Comparison of ENCODE assay signal across 1 cellular context in the genomic region with DNA sequence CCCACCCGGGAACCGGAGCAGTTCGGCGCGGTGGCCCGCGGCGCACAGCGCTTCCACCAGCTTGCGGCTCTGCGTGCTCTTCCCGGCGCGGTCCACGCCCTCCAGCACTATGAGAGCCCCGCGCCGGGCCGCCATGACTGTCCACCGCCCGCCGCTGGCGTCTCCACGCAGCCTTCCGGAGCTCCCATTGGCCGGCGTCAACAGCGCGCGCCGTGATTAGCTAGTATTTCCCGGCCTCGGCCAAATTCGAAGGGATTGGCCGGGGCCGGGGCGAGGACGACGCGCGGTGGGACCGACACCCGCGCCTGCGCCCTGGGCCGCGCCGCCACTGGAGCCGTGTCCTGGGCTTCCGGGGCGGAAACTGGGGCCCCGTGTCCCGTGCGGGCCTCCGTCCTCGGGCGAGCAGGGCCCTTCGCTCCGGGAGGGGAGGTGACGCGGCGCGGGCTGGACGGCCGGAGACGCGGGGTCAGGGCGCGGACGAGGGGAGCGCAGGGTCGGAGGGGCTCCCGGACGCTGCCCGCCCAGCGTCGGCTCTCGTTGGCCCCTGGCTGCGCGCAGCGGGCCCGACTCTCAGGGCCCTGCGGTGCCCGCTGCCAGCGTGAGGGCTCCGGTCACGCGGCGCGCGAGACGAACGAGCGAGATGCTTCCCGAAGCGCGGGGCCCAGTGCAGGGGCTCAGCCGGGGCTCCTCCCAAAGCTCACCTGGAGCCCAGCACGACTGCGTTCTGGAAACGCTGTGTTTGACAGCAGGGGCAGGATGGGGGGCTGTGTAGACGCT.
TF ChIP-seq lines count a peak whose summit lies in the region.

A gene with protein sequence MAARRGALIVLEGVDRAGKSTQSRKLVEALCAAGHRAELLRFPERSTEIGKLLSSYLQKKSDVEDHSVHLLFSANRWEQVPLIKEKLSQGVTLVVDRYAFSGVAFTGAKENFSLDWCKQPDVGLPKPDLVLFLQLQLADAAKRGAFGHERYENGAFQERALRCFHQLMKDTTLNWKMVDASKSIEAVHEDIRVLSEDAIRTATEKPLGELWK (minus strand): TSS at position 167 of the 777 bp plus-strand sequence. CDS start 32 bp downstream, at position 135.

TF ChIP-seq in K562, 482 proteins besides CTCF, POLR2A, EP300 and RAD21 (continued from another document and continues in another):
- TF ChIP-seq, protein P1, sequence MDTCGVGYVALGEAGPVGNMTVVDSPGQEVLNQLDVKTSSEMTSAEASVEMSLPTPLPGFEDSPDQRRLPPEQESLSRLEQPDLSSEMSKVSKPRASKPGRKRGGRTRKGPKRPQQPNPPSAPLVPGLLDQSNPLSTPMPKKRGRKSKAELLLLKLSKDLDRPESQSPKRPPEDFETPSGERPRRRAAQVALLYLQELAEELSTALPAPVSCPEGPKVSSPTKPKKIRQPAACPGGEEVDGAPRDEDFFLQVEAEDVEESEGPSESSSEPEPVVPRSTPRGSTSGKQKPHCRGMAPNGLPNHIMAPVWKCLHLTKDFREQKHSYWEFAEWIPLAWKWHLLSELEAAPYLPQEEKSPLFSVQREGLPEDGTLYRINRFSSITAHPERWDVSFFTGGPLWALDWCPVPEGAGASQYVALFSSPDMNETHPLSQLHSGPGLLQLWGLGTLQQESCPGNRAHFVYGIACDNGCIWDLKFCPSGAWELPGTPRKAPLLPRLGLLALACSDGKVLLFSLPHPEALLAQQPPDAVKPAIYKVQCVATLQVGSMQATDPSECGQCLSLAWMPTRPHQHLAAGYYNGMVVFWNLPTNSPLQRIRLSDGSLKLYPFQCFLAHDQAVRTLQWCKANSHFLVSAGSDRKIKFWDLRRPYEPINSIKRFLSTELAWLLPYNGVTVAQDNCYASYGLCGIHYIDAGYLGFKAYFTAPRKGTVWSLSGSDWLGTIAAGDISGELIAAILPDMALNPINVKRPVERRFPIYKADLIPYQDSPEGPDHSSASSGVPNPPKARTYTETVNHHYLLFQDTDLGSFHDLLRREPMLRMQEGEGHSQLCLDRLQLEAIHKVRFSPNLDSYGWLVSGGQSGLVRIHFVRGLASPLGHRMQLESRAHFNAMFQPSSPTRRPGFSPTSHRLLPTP (IDR thresholded peaks at IDR 0.05; ENCODE audit: borderline replicate concordance, extremely low read depth, insufficient read length) = no peak
- TF ChIP-seq, protein P2, sequence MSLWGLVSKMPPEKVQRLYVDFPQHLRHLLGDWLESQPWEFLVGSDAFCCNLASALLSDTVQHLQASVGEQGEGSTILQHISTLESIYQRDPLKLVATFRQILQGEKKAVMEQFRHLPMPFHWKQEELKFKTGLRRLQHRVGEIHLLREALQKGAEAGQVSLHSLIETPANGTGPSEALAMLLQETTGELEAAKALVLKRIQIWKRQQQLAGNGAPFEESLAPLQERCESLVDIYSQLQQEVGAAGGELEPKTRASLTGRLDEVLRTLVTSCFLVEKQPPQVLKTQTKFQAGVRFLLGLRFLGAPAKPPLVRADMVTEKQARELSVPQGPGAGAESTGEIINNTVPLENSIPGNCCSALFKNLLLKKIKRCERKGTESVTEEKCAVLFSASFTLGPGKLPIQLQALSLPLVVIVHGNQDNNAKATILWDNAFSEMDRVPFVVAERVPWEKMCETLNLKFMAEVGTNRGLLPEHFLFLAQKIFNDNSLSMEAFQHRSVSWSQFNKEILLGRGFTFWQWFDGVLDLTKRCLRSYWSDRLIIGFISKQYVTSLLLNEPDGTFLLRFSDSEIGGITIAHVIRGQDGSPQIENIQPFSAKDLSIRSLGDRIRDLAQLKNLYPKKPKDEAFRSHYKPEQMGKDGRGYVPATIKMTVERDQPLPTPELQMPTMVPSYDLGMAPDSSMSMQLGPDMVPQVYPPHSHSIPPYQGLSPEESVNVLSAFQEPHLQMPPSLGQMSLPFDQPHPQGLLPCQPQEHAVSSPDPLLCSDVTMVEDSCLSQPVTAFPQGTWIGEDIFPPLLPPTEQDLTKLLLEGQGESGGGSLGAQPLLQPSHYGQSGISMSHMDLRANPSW (CRISPR knock-in tag; IDR thresholded peaks at IDR 0.05) = 0 out of 2 replicates have a peak, but pooled peaks have one; percentile 22
- TF ChIP-seq RBM34 (IDR thresholded peaks at IDR 0.05; ENCODE audit: borderline replicate concordance, insufficient read depth, low read length) = no peak
- TF ChIP-seq, protein P3, sequence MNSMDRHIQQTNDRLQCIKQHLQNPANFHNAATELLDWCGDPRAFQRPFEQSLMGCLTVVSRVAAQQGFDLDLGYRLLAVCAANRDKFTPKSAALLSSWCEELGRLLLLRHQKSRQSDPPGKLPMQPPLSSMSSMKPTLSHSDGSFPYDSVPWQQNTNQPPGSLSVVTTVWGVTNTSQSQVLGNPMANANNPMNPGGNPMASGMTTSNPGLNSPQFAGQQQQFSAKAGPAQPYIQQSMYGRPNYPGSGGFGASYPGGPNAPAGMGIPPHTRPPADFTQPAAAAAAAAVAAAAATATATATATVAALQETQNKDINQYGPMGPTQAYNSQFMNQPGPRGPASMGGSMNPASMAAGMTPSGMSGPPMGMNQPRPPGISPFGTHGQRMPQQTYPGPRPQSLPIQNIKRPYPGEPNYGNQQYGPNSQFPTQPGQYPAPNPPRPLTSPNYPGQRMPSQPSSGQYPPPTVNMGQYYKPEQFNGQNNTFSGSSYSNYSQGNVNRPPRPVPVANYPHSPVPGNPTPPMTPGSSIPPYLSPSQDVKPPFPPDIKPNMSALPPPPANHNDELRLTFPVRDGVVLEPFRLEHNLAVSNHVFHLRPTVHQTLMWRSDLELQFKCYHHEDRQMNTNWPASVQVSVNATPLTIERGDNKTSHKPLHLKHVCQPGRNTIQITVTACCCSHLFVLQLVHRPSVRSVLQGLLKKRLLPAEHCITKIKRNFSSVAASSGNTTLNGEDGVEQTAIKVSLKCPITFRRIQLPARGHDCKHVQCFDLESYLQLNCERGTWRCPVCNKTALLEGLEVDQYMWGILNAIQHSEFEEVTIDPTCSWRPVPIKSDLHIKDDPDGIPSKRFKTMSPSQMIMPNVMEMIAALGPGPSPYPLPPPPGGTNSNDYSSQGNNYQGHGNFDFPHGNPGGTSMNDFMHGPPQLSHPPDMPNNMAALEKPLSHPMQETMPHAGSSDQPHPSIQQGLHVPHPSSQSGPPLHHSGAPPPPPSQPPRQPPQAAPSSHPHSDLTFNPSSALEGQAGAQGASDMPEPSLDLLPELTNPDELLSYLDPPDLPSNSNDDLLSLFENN (IDR thresholded peaks at IDR 0.05; ENCODE audit: low read depth in 2 of 2, low read length in 2 of 2) = 0 out of 4 replicates have a peak, but pooled peaks of 1 of the 2 experiments have one; percentile 33
- TF ChIP-seq, protein P4, sequence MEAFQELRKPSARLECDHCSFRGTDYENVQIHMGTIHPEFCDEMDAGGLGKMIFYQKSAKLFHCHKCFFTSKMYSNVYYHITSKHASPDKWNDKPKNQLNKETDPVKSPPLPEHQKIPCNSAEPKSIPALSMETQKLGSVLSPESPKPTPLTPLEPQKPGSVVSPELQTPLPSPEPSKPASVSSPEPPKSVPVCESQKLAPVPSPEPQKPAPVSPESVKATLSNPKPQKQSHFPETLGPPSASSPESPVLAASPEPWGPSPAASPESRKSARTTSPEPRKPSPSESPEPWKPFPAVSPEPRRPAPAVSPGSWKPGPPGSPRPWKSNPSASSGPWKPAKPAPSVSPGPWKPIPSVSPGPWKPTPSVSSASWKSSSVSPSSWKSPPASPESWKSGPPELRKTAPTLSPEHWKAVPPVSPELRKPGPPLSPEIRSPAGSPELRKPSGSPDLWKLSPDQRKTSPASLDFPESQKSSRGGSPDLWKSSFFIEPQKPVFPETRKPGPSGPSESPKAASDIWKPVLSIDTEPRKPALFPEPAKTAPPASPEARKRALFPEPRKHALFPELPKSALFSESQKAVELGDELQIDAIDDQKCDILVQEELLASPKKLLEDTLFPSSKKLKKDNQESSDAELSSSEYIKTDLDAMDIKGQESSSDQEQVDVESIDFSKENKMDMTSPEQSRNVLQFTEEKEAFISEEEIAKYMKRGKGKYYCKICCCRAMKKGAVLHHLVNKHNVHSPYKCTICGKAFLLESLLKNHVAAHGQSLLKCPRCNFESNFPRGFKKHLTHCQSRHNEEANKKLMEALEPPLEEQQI (IDR thresholded peaks at IDR 0.05) = no peak
- no peak for TF ChIP-seq RFX7 (CRISPR knock-in tag; IDR thresholded peaks at IDR 0.05)
- TF ChIP-seq, protein P5, sequence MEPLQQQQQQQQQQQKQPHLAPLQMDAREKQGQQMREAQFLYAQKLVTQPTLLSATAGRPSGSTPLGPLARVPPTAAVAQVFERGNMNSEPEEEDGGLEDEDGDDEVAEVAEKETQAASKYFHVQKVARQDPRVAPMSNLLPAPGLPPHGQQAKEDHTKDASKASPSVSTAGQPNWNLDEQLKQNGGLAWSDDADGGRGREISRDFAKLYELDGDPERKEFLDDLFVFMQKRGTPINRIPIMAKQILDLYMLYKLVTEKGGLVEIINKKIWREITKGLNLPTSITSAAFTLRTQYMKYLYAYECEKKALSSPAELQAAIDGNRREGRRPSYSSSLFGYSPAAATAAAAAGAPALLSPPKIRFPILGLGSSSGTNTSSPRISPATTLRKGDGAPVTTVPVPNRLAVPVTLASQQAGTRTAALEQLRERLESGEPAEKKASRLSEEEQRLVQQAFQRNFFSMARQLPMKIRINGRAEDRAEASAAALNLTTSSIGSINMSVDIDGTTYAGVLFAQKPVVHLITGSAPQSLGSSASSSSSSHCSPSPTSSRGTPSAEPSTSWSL (CRISPR knock-in tag; IDR thresholded peaks at IDR 0.05; ENCODE audit: borderline replicate concordance) = no peak
- TF ChIP-seq SRSF1 (IDR thresholded peaks at IDR 0.05; ENCODE audit: low read depth, low read length) = no peak
- no peak for TF ChIP-seq HDAC6 (IDR thresholded peaks at IDR 0.05; ENCODE audit: low read depth, low read length)
- TF ChIP-seq, protein P6, sequence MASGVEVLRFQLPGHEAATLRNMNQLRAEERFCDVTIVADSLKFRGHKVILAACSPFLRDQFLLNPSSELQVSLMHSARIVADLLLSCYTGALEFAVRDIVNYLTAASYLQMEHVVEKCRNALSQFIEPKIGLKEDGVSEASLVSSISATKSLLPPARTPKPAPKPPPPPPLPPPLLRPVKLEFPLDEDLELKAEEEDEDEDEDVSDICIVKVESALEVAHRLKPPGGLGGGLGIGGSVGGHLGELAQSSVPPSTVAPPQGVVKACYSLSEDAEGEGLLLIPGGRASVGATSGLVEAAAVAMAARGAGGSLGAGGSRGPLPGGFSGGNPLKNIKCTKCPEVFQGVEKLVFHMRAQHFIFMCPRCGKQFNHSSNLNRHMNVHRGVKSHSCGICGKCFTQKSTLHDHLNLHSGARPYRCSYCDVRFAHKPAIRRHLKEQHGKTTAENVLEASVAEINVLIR (CRISPR knock-in tag; IDR thresholded peaks at IDR 0.05) = peak; percentile 80
- TF ChIP-seq, protein P7, sequence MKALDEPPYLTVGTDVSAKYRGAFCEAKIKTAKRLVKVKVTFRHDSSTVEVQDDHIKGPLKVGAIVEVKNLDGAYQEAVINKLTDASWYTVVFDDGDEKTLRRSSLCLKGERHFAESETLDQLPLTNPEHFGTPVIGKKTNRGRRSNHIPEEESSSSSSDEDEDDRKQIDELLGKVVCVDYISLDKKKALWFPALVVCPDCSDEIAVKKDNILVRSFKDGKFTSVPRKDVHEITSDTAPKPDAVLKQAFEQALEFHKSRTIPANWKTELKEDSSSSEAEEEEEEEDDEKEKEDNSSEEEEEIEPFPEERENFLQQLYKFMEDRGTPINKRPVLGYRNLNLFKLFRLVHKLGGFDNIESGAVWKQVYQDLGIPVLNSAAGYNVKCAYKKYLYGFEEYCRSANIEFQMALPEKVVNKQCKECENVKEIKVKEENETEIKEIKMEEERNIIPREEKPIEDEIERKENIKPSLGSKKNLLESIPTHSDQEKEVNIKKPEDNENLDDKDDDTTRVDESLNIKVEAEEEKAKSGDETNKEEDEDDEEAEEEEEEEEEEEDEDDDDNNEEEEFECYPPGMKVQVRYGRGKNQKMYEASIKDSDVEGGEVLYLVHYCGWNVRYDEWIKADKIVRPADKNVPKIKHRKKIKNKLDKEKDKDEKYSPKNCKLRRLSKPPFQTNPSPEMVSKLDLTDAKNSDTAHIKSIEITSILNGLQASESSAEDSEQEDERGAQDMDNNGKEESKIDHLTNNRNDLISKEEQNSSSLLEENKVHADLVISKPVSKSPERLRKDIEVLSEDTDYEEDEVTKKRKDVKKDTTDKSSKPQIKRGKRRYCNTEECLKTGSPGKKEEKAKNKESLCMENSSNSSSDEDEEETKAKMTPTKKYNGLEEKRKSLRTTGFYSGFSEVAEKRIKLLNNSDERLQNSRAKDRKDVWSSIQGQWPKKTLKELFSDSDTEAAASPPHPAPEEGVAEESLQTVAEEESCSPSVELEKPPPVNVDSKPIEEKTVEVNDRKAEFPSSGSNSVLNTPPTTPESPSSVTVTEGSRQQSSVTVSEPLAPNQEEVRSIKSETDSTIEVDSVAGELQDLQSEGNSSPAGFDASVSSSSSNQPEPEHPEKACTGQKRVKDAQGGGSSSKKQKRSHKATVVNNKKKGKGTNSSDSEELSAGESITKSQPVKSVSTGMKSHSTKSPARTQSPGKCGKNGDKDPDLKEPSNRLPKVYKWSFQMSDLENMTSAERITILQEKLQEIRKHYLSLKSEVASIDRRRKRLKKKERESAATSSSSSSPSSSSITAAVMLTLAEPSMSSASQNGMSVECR (CRISPR knock-in tag; IDR thresholded peaks at IDR 0.05) = peak; percentile 72
- TF ChIP-seq, protein P8, sequence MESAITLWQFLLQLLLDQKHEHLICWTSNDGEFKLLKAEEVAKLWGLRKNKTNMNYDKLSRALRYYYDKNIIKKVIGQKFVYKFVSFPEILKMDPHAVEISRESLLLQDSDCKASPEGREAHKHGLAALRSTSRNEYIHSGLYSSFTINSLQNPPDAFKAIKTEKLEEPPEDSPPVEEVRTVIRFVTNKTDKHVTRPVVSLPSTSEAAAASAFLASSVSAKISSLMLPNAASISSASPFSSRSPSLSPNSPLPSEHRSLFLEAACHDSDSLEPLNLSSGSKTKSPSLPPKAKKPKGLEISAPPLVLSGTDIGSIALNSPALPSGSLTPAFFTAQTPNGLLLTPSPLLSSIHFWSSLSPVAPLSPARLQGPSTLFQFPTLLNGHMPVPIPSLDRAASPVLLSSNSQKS (CRISPR knock-in tag; IDR thresholded peaks at IDR 0.05) = no peak
- peak; percentile 39 for TF ChIP-seq HNRNPLL (IDR thresholded peaks at IDR 0.05; ENCODE audit: low read depth, low read length, poor library complexity, severe bottlenecking)
- no peak for TF ChIP-seq PTTG1 (tag; IDR thresholded peaks at IDR 0.05; ENCODE audit: low read depth)
- TF ChIP-seq, protein P9, sequence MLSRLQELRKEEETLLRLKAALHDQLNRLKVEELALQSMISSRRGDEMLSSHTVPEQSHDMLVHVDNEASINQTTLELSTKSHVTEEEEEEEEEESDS (CRISPR knock-in tag; IDR thresholded peaks at IDR 0.05) = no peak
- TF ChIP-seq CBX2 (IDR thresholded peaks at IDR 0.05; ENCODE audit: insufficient read depth, low read length, poor library complexity, severe bottlenecking) = no peak
- no peak for TF ChIP-seq ESRRB (CRISPR knock-in tag; IDR thresholded peaks at IDR 0.05; ENCODE audit: borderline replicate concordance)
- TF ChIP-seq ARID1B (IDR thresholded peaks at IDR 0.05) = no peak
- TF ChIP-seq HEY1 (CRISPR knock-in tag; IDR thresholded peaks at IDR 0.05; ENCODE audit: borderline replicate concordance) = no peak
- peak; percentile 68; the same call in 1 of the 2 replicates for TF ChIP-seq FOXM1 (IDR thresholded peaks at IDR 0.05; ENCODE audit: low read depth)
- peak; percentile 90; the same call in 1 of the 2 replicates for TF ChIP-seq FOXM1 (CRISPR knock-in tag; IDR thresholded peaks at IDR 0.05; ENCODE audit: low read depth)
- no peak for TF ChIP-seq RHOXF2B (CRISPR knock-in tag; conservative IDR thresholded peaks at IDR 0.05)
- TF ChIP-seq BACH1 (tag; IDR thresholded peaks at IDR 0.05) = no peak
- no peak for TF ChIP-seq POLR2B (IDR thresholded peaks at IDR 0.05; ENCODE audit: low read depth, partially characterized antibody)
- no peak for TF ChIP-seq HDAC2 (IDR thresholded peaks at IDR 0.05)
- peak; percentile 94 for TF ChIP-seq C11orf30 (IDR thresholded peaks at IDR 0.05; ENCODE audit: low read depth)
